In the genomic region with DNA sequence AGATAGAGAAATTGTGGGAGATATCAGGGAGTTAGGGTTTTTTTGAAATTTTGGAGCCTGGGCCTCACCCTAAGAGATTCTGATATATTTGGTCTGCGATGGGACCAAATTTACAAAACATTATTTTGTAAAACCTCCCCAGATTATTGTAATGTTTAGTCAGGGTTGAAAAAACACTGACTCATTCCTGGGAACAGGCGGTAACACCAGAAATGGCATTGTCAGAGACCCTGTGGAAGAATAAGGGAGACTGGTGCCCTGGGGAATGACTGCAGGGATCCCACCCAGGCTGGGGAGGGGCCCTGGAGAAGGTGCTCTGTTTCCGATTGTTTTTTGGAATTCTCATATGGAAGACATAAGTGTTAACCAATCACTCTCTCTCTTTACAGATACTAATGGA, we compare ENCODE assay signal across 31 cellular contexts. TPM values are rescaled to one million over a fixed set of nuclear protein-coding genes. Genes with fewer than 3 reads are reported as not detected.
"Had no signal": no experiment of that assay in that cellular context is flagged by ENCODE, and none has a peak within 500 bp of the region (broad histone marks: within the 10 kb centered on the region; RNA-seq: fewer than 3 reads in every experiment).

No MANE protein-coding gene starts in this region.

- ATAC-seq: gastrocnemius medialis; left lobe of liver; natural killer cell treated with Interleukin-12 subunit alpha and Interleukin-12 subunit beta and Interleukin-15 and Interleukin-18, amount 100 ng/mL, for 72 hours; sciatic nerve; stimulated activated naive CD8-positive, alpha-beta T cell treated with anti-CD3 and anti-CD28 coated beads, Interleukin-15, amount 100 ng/mL, for 72 hours; upper lobe of right lung had no signal

- H3K4me3 ChIP-seq: dorsolateral prefrontal cortex, gastrocnemius medialis, hepatocyte, lung, prostate gland, right atrium auricular region, smooth muscle cell, suprapubic skin, transverse colon, upper lobe of right lung, uterus had no signal

- H3K4me3 Mint-ChIP-seq: memory B cell; naive B cell; natural killer cell treated with Interleukin-12 subunit alpha and Interleukin-12 subunit beta and Interleukin-15 and Interleukin-18, amount 100 ng/mL, for 72 hours; neural crest cell; stimulated activated naive CD8-positive, alpha-beta T cell treated with anti-CD3 and anti-CD28 coated beads, Interleukin-15, amount 100 ng/mL, for 72 hours had no signal

- FAIRE-seq: kidney had no signal

- H3K27ac ChIP-seq: gastrocnemius medialis, hepatocyte, neutrophil, prostate gland, right atrium auricular region, suprapubic skin, transverse colon, upper lobe of right lung, uterus had no signal

- DNase-seq: dorsolateral prefrontal cortex; effector CD4-positive, alpha-beta T cell; gastrocnemius medialis; head of caudate nucleus; kidney; naive B cell; stimulated activated CD4-positive, alpha-beta T cell treated with anti-CD3 and anti-CD28 coated beads, Interleukin-12 subunit alpha, Interleukin-12 subunit beta, amount 100 ng/mL, for 4 hours; stimulated activated CD4-positive, alpha-beta T cell treated with anti-CD3 and anti-CD28 coated beads, Interleukin-1b, Interleukin-23, amount 100 ng/mL, for 48 hours; stimulated activated CD4-positive, alpha-beta T cell treated with anti-CD3 and anti-CD28 coated beads, Interleukin-4, amount 100 ng/mL, for 1 hour; stimulated activated CD8-positive, alpha-beta memory T cell treated with anti-CD3 and anti-CD28 coated beads, Interleukin-4, amount 100 ng/mL, for 48 hours; stimulated activated naive CD4-positive, alpha-beta T cell; stimulated activated naive CD8-positive, alpha-beta T cell treated with anti-CD3 and anti-CD28 coated beads, Interleukin-15, amount 100 ng/mL, for 72 hours; transverse colon; upper lobe of right lung; uterus had no signal

- H3K9me3 Mint-ChIP-seq: memory B cell; naive B cell; natural killer cell treated with Interleukin-12 subunit alpha and Interleukin-12 subunit beta and Interleukin-15 and Interleukin-18, amount 100 ng/mL, for 72 hours; neural crest cell; stimulated activated naive CD8-positive, alpha-beta T cell treated with anti-CD3 and anti-CD28 coated beads, Interleukin-15, amount 100 ng/mL, for 72 hours had no signal

- H3K4me2 ChIP-seq: hepatocyte, smooth muscle cell had no signal

- H3K36me3 ChIP-seq: uterus had no signal

- H3K27me3 ChIP-seq: dorsolateral prefrontal cortex, gastrocnemius medialis, hepatocyte, neutrophil, right atrium auricular region, suprapubic skin, transverse colon, upper lobe of right lung, uterus had no signal

- H3K4me1 Mint-ChIP-seq: neural crest cell; stimulated activated naive CD8-positive, alpha-beta T cell treated with anti-CD3 and anti-CD28 coated beads, Interleukin-15, amount 100 ng/mL, for 72 hours had no signal

- H3K27ac Mint-ChIP-seq: memory B cell; natural killer cell treated with Interleukin-12 subunit alpha and Interleukin-12 subunit beta and Interleukin-15 and Interleukin-18, amount 100 ng/mL, for 72 hours; stimulated activated naive CD8-positive, alpha-beta T cell treated with anti-CD3 and anti-CD28 coated beads, Interleukin-15, amount 100 ng/mL, for 72 hours had no signal

- H3K4me1 ChIP-seq: gastrocnemius medialis, prostate gland, right atrium auricular region, suprapubic skin, transverse colon, upper lobe of right lung, uterus had no signal

- H2AFZ ChIP-seq: hepatocyte had no signal

- H3K79me2 ChIP-seq: hepatocyte had no signal

- H3K9me3 ChIP-seq: gastrocnemius medialis, neutrophil, prostate gland, right atrium auricular region, suprapubic skin, transverse colon, upper lobe of right lung, uterus had no signal

- H3K27me3 Mint-ChIP-seq: memory B cell; naive B cell; natural killer cell treated with Interleukin-12 subunit alpha and Interleukin-12 subunit beta and Interleukin-15 and Interleukin-18, amount 100 ng/mL, for 72 hours; stimulated activated naive CD8-positive, alpha-beta T cell treated with anti-CD3 and anti-CD28 coated beads, Interleukin-15, amount 100 ng/mL, for 72 hours had no signal

RNA-seq across cellular contexts. Expression of a gene that starts 49.2 kb away (rescaled TPM):
- total RNA-seq: gastrocnemius medialis; glomerular endothelial cell; kidney; left lobe of liver; liver; lung; mononuclear cell; natural killer cell treated with Interleukin-12 subunit alpha and Interleukin-12 subunit beta and Interleukin-15 and Interleukin-18, amount 100 ng/mL, for 72 hours; omental fat pad; right atrium auricular region; sciatic nerve; smooth muscle cell; transverse colon; upper lobe of right lung had no signal
- polyA plus RNA-seq: liver, smooth muscle cell had no signal
